Comparison of ENCODE assay signal across 8 cellular contexts in the genomic region with DNA sequence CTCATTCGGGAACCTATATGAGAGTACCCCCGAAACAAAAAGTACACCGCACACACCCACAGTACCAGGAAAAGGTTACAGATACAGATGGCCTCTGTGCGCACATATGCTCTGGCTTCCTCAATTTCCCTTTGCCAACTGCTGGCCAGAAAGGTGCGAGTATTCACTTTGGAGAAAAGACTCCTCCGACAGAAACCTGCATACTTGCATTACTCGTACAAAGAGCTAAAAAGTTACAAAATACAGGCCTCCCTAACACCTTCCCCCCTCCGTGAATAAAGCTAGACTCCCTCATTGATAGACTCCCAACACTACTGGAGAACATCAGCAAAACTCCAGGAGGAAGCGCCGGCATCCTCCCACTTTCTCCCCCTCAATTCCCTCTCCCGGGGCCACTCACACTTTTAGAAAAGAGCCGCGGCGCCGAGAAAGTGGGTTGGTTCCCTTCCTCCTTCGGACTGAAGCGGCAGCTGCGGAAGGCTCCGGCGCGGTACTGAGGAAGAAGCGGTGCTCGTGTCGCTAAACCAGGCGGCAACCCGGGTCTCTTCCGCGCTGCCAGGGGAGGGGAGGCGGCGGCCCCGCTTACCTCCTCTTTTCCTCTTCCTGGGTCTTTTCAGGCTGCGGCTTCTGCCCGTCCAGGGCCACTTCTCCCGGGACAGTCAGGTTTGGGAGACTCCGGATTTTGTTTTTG. TPM values are rescaled to one million over a fixed set of nuclear protein-coding genes. Genes with fewer than 3 reads are reported as not detected.
A peak's percentile ranks its signal among the peaks of the same experiment; 100 is the strongest.
DNase-seq lines count a peak whose midpoint lies in the region; ATAC-seq lines count a peak whose summit lies in the region.

No MANE protein-coding gene starts in this region.

- peaks cover 36% of the 10 kb centered on the region for H3K36me3 Mint-ChIP-seq in activated CD4-positive, alpha-beta T cell treated with anti-CD3 and anti-CD28 coated beads, Interleukin-2, amount 10 ng/mL, durations not matched to agents 24 days and 14 days (ENCODE audit: low read depth)
- H3K36me3 Mint-ChIP-seq in stimulated activated memory B cell treated with anti-CD40 and anti-IgM and Interleukin-4, amounts not matched to agents 10 μg/mL and 1 μg/mL and 100 μg/mL, for 72 hours, result peaks cover 34% of the 10 kb centered on the region

- H2AFZ ChIP-seq in Karpas-422 (ENCODE audit: low read length), result no peak overlapping the region

- H3K23ac ChIP-seq in mesendoderm (ENCODE audit: low read length), result no peak overlapping the region

- H2BK15ac ChIP-seq in mesendoderm (replicated peaks; ENCODE audit: low read depth), result no peak overlapping the region

- H4K20me1 ChIP-seq in Karpas-422 (ENCODE audit: insufficient read depth, low read depth, low read length), result peaks cover 71% of the 10 kb centered on the region

- H3K36me3 ChIP-seq in Karpas-422 (ENCODE audit: insufficient read depth, low read length), result peaks cover 17% of the 10 kb centered on the region; the same call in 1 of the 2 replicates
- H3K36me3 ChIP-seq in mesendoderm (ENCODE audit: control insufficient read depth, insufficient read depth, low read length), result no peaks in the 10 kb centered on the region

- ATAC-seq in stimulated activated memory B cell treated with anti-CD40 and anti-IgM and Interleukin-4, amounts not matched to agents 10 μg/mL and 1 μg/mL and 100 μg/mL, for 72 hours, result peak; percentile 5

- in situ Hi-C loops in Caki2 (cut with HindIII; ENCODE audit: low pct_unique_long_range_greater_than_20kb, low sequenced_read_pairs), result no loop called here

- no peaks in the 10 kb centered on the region for H3K9me3 Mint-ChIP-seq in activated CD4-positive, alpha-beta T cell treated with anti-CD3 and anti-CD28 coated beads, Interleukin-2, amount 10 ng/mL, durations not matched to agents 24 days and 14 days
- H3K9me3 Mint-ChIP-seq in stimulated activated memory B cell treated with anti-CD40 and anti-IgM and Interleukin-4, amounts not matched to agents 10 μg/mL and 1 μg/mL and 100 μg/mL, for 72 hours, result no peaks in the 10 kb centered on the region

- peak overlapping the region; percentile 57 for H3K4ac ChIP-seq in mesendoderm (ENCODE audit: low read depth, low read length)

- H3K56ac ChIP-seq in mesendoderm (ENCODE audit: low read length), result peak overlapping the region; percentile 91

- H3K4me3 ChIP-seq in Karpas-422 (ENCODE audit: low read length), result peak overlapping the region; percentile 92
- H3K4me3 ChIP-seq in mesendoderm (ENCODE audit: low read length), result peak overlapping the region; percentile 77

- H3K27ac ChIP-seq in Karpas-422 (ENCODE audit: low read length) (no peak overlapping the region), mesendoderm (ENCODE audit: low read depth, low read length) (peak overlapping the region; percentile 19)

- H3K18ac ChIP-seq in mesendoderm (ENCODE audit: low read length), result peak overlapping the region; percentile 8

- intact Hi-C loops in activated CD4-positive, alpha-beta T cell treated with anti-CD3 and anti-CD28 coated beads, Interleukin-2, amount 10 ng/mL, durations not matched to agents 24 days and 14 days (cut with micrococcal nuclease), result loop anchor here (1.0 to 10.0 kb wide), 4 partner anchors 9 to 990 kb away; a partner anchor contains a TSS

- no peak overlapping the region for H4K8ac ChIP-seq in mesendoderm (ENCODE audit: low read depth, low read length)

- no peak overlapping the region for H2AK5ac ChIP-seq in mesendoderm (ENCODE audit: low read length)

- no peak overlapping the region for H4K5ac ChIP-seq in mesendoderm (ENCODE audit: low read length)

- H3K9me2 ChIP-seq in Karpas-422 (replicated peaks; ENCODE audit: insufficient read depth, low read length), result no peaks in the 10 kb centered on the region

- peaks cover 50% of the 10 kb centered on the region for H3K4me1 Mint-ChIP-seq in activated CD4-positive, alpha-beta T cell treated with anti-CD3 and anti-CD28 coated beads, Interleukin-2, amount 10 ng/mL, durations not matched to agents 24 days and 14 days
- peaks cover 67% of the 10 kb centered on the region for H3K4me1 Mint-ChIP-seq in stimulated activated memory B cell treated with anti-CD40 and anti-IgM and Interleukin-4, amounts not matched to agents 10 μg/mL and 1 μg/mL and 100 μg/mL, for 72 hours

- no peaks in the 10 kb centered on the region for H3K27me3 ChIP-seq in Karpas-422 (ENCODE audit: low read length)
- no peaks in the 10 kb centered on the region for H3K27me3 ChIP-seq in mesendoderm (ENCODE audit: insufficient read depth, low read length, poor library complexity)

- peak overlapping the region; percentile 94 for H3K27ac Mint-ChIP-seq in activated CD4-positive, alpha-beta T cell treated with anti-CD3 and anti-CD28 coated beads, Interleukin-2, amount 10 ng/mL, durations not matched to agents 24 days and 14 days
- peak overlapping the region; percentile 97 for H3K27ac Mint-ChIP-seq in stimulated activated memory B cell treated with anti-CD40 and anti-IgM and Interleukin-4, amounts not matched to agents 10 μg/mL and 1 μg/mL and 100 μg/mL, for 72 hours

- H2BK5ac ChIP-seq in mesendoderm (ENCODE audit: low read length), result no peak overlapping the region

- DNase-seq in Caki2 (ENCODE audit: low read depth) (peak; percentile 22), Karpas-422 (peak; percentile 86), mesendoderm (peak; percentile 60), NCI-H2196 treated with DMSO at 0.1 percent for 48 hours (lab: John Stamatoyannopoulos, UW; ENCODE audit: unreplicated experiment) (no peak), inferior parietal cortex (ENCODE audit: extremely low spot score) (no peak)
- peak; percentile 89 for DNase-seq in activated CD4-positive, alpha-beta T cell treated with anti-CD3 and anti-CD28 coated beads, Interleukin-2, amount 10 ng/mL, durations not matched to agents 24 days and 14 days
- DNase-seq in effector CD4-positive, alpha-beta T cell, result peak; percentile 46

- H3K4me2 ChIP-seq in Karpas-422 (ENCODE audit: low read depth, low read length, poor library complexity, severe bottlenecking), result peak overlapping the region; percentile 91
- peak overlapping the region; percentile 79 for H3K4me2 ChIP-seq in mesendoderm (ENCODE audit: low read length)

- peak overlapping the region; percentile 66 for H2BK120ac ChIP-seq in mesendoderm (ENCODE audit: low read depth, low read length)

- H3K4me1 ChIP-seq in Karpas-422 (ENCODE audit: low read length), result peaks cover 36% of the 10 kb centered on the region
- H3K4me1 ChIP-seq in mesendoderm (ENCODE audit: control insufficient read depth, low read depth, low read length), result no peaks in the 10 kb centered on the region

- H3K79me1 ChIP-seq in mesendoderm (ENCODE audit: low read length), result peaks cover 15% of the 10 kb centered on the region

- peak overlapping the region; percentile 97 for H3K4me3 Mint-ChIP-seq in activated CD4-positive, alpha-beta T cell treated with anti-CD3 and anti-CD28 coated beads, Interleukin-2, amount 10 ng/mL, durations not matched to agents 24 days and 14 days
- H3K4me3 Mint-ChIP-seq in stimulated activated memory B cell treated with anti-CD40 and anti-IgM and Interleukin-4, amounts not matched to agents 10 μg/mL and 1 μg/mL and 100 μg/mL, for 72 hours, result peak overlapping the region; percentile 100

- H3K79me2 ChIP-seq in Karpas-422 (ENCODE audit: low read length) (peaks cover 53% of the 10 kb centered on the region), mesendoderm (ENCODE audit: control insufficient read depth, insufficient read depth, low read length) (peaks cover 66% of the 10 kb centered on the region)

- no peaks in the 10 kb centered on the region for H3K27me3 Mint-ChIP-seq in activated CD4-positive, alpha-beta T cell treated with anti-CD3 and anti-CD28 coated beads, Interleukin-2, amount 10 ng/mL, durations not matched to agents 24 days and 14 days
- H3K27me3 Mint-ChIP-seq in stimulated activated memory B cell treated with anti-CD40 and anti-IgM and Interleukin-4, amounts not matched to agents 10 μg/mL and 1 μg/mL and 100 μg/mL, for 72 hours, result no peaks in the 10 kb centered on the region

- H3K9ac ChIP-seq in Karpas-422 (ENCODE audit: low read length) (peak overlapping the region; percentile 90), mesendoderm (ENCODE audit: low read length) (peak overlapping the region; percentile 87)

- no CpG with 5 or more reads among the region's 35 CpGs for WGBS in mesendoderm (ENCODE audit: extremely low coverage, insufficient coverage, low lambda C conversion rate)

- no peaks in the 10 kb centered on the region for H3K9me3 ChIP-seq in Karpas-422 (ENCODE audit: low read length)

RNA-seq across cellular contexts. Expression of a gene that starts 1.2 kb away (rescaled TPM):
- 38.9 and 42.1 TPM in 2 replicates for total RNA-seq in Caki2 (2014; rRNA removed; shearing (Covaris generic); ENCODE audit: low replicate concordance)
- 30.9 and 44.4 TPM in 2 replicates for total RNA-seq in Karpas-422 (2014; rRNA removed; shearing (Covaris generic); ENCODE audit: low replicate concordance)
- 42.2 and 49.1 TPM in 2 replicates for total RNA-seq in activated CD4-positive, alpha-beta T cell treated with anti-CD3 and anti-CD28 coated beads, Interleukin-2, amount 10 ng/mL, durations not matched to agents 24 days and 14 days
- polyA plus RNA-seq in mesendoderm (2013, experiment 1 of 2), result 17.1 TPM
- polyA plus RNA-seq in mesendoderm (2013, experiment 2 of 2), result 16.0 TPM

Comparison
In these comparisons a context has a peak if more than half of its experiments do, and no peak if none do; other contexts are left out.
1. DNase-seq: peak in Caki2 (single experiment), Karpas-422 (single experiment), activated CD4-positive, alpha-beta T cell treated with anti-CD3 and anti-CD28 coated beads, Interleukin-2, amount 10 ng/mL, durations not matched to agents 24 days and 14 days (single experiment), effector CD4-positive, alpha-beta T cell (single experiment) and mesendoderm (single experiment); none in NCI-H2196 treated with DMSO at 0.1 percent for 48 hours (single experiment) and inferior parietal cortex (single experiment).